In genomic region chr11:16779436-16779835, GRCh38 we compare ENCODE assay signal across 16 cellular contexts. TPM values are rescaled to one million over a fixed set of nuclear protein-coding genes. Genes with fewer than 3 reads are reported as not detected.
DNase-seq lines count a peak whose midpoint lies in the region; ATAC-seq, FAIRE-seq and TF ChIP-seq lines count a peak whose summit lies in the region.
"Had no signal": no experiment of that assay in that cellular context is flagged by ENCODE, and none has a peak within 500 bp of the region (broad histone marks: within the 10 kb centered on the region; RNA-seq: fewer than 3 reads in every experiment).

No MANE protein-coding gene starts in this region.

- H4K20me1 ChIP-seq in HepG2 (ENCODE audit: insufficient read depth, low read length): no peaks in the 10 kb centered on the region

- no peak overlapping the region for H3K4me3 ChIP-seq in right lobe of liver
- H3K4me3 ChIP-seq in HepG2 (replicated peaks in 1 of 3; ENCODE audit: insufficient read depth in 1 of 3, low read depth in 2 of 3, low read length in 3 of 3): no peak overlapping the region
- H3K4me3 ChIP-seq: body of pancreas, Peyer's patch had no signal

- no peaks in the 10 kb centered on the region for H3K4me1 Mint-ChIP-seq in T-helper 2 cell treated with Interferon-gamma antibody and Interleukin-4, amounts not matched to agents 5 μg/mL and 100 μg/mL, for 36 hours (ENCODE audit: low read depth)

- H3K27me3 ChIP-seq in right lobe of liver: no peaks in the 10 kb centered on the region
- H3K27me3 ChIP-seq in HepG2 (ENCODE audit: control insufficient read depth in 1 of 2, insufficient read depth in 2 of 2, low read length in 2 of 2): no peaks in the 10 kb centered on the region
- H3K27me3 ChIP-seq: body of pancreas, Peyer's patch had no signal

- H3K27ac ChIP-seq in right lobe of liver: no peak overlapping the region
- H3K27ac ChIP-seq in HepG2 (ENCODE audit: extremely low read length, insufficient read depth, low read length): no peak overlapping the region
- H3K27ac ChIP-seq: body of pancreas, Peyer's patch had no signal

- H3K4me3 Mint-ChIP-seq in T-helper 2 cell treated with Interferon-gamma antibody and Interleukin-4, amounts not matched to agents 5 μg/mL and 100 μg/mL, for 36 hours: no peak overlapping the region
- H3K4me3 Mint-ChIP-seq: IgD-negative memory B cell had no signal

- no peaks in the 10 kb centered on the region for H3K36me3 ChIP-seq in right lobe of liver
- peaks cover 5 to 6% of the 10 kb centered on the region in 2 experiments; a peak in 3 of 5 replicates for H3K36me3 ChIP-seq in HepG2 (replicated peaks in 1 of 2; ENCODE audit: control insufficient read depth in 1 of 2, insufficient read depth in 2 of 2, low read length in 2 of 2)

- TF ChIP-seq CTCF in right lobe of liver (IDR thresholded peaks at IDR 0.05) (no peak), HepG2 (CRISPR knock-in tag; IDR thresholded peaks at IDR 0.05) (no peak)

- intact Hi-C loops in right lobe of liver (cut with DNase I) (no loop called here), HepG2 (cut with micrococcal nuclease; ENCODE audit: unreplicated experiment) (no loop called here)

- TF ChIP-seq POLR2A in right lobe of liver (IDR thresholded peaks at IDR 0.05): no peak
- TF ChIP-seq POLR2A in HepG2 (IDR thresholded peaks at IDR 0.05; ENCODE audit: insufficient read depth in 1 of 2, low read depth in 2 of 2, low read length in 2 of 2): no peak

- H3K9ac ChIP-seq in HepG2 (ENCODE audit: insufficient read depth, low read depth, low read length): no peak overlapping the region

- no peak for FAIRE-seq in HepG2 (lab: Jason Lieb, UNC)
- FAIRE-seq: endothelial cell of umbilical vein had no signal

- DNase-seq in right lobe of liver: no peak
- DNase-seq in HepG2 (ENCODE audit: low spot score): no peak
- peak; percentile 29 for DNase-seq in SKM-1 (lab: John Stamatoyannopoulos, UW; ENCODE audit: unreplicated experiment)
- peak; percentile 53 for DNase-seq in iPS-NIHi11 (ENCODE audit: low spot score)
- DNase-seq in stimulated activated naive CD8-positive, alpha-beta T cell treated with anti-CD3 and anti-CD28 coated beads, Interleukin-15, Interleukin-2, amounts not matched to agents 100 U/mL and 50 U/mL, for 24 hours: no peak
- no peak for DNase-seq in T-helper 2 cell treated with Interferon-gamma antibody and Interleukin-4, amounts not matched to agents 5 μg/mL and 100 μg/mL, for 36 hours (ENCODE audit: low spot score)
- no peak for DNase-seq in NCI-H128 (lab: John Stamatoyannopoulos, UW; ENCODE audit: unreplicated experiment)
- DNase-seq in COLO829 (ENCODE audit: low spot score): no peak
- DNase-seq: activated CD4-positive, CD25-positive, alpha-beta regulatory T cell treated with anti-CD3 and anti-CD28 coated beads, Interleukin-2, amount 50 U/mL, for 72 hours; activated effector memory CD4-positive, alpha-beta T cell treated with Interleukin-2 at 50 U/mL for 16 hours; posterior cingulate gyrus; stimulated activated CD4-positive, alpha-beta T cell treated with anti-CD3 and anti-CD28 coated beads, Interleukin-1b, Interleukin-23, amount 100 ng/mL, for 48 hours had no signal

- H3K9me3 Mint-ChIP-seq in T-helper 2 cell treated with Interferon-gamma antibody and Interleukin-4, amounts not matched to agents 5 μg/mL and 100 μg/mL, for 36 hours: no peaks in the 10 kb centered on the region
- H3K9me3 Mint-ChIP-seq: IgD-negative memory B cell had no signal

- no peak for TF ChIP-seq RAD21 in HepG2 (CRISPR knock-in tag; IDR thresholded peaks at IDR 0.05)

- no TSS peak for BruUV-seq in HepG2 (replicated peaks; lab: Mats Ljungman, UMichigan)

- CTCF ChIA-PET in HepG2 (lab: Yijun Ruan, JAX; ENCODE audit: low intra/inter-chr PET ratio, low total read pairs): no interaction called here

- no peaks in the 10 kb centered on the region for H3K27me3 Mint-ChIP-seq in T-helper 2 cell treated with Interferon-gamma antibody and Interleukin-4, amounts not matched to agents 5 μg/mL and 100 μg/mL, for 36 hours (ENCODE audit: low read depth)
- H3K27me3 Mint-ChIP-seq: IgD-negative memory B cell had no signal

- no peak overlapping the region for H3K4me2 ChIP-seq in HepG2 (ENCODE audit: low read depth, low read length)

- H3K4me1 ChIP-seq in right lobe of liver (peaks cover 0 to 24% (median 8%) of the 10 kb centered on the region in 4 donors), HepG2 (ENCODE audit: insufficient read depth, low read length) (peaks cover 38% of the 10 kb centered on the region)
- H3K4me1 ChIP-seq: body of pancreas, Peyer's patch had no signal

- H3K36me3 Mint-ChIP-seq in T-helper 2 cell treated with Interferon-gamma antibody and Interleukin-4, amounts not matched to agents 5 μg/mL and 100 μg/mL, for 36 hours (ENCODE audit: low read depth): no peaks in the 10 kb centered on the region
- H3K36me3 Mint-ChIP-seq: IgD-negative memory B cell had no signal

- TF ChIP-seq EP300 in HepG2 (IDR thresholded peaks at IDR 0.05; ENCODE audit: low read depth in 2 of 2, low read length in 2 of 2) (no peak), HepG2 (CRISPR knock-in tag; IDR thresholded peaks at IDR 0.05; ENCODE audit: borderline replicate concordance) (no peak)

- H3K9me3 ChIP-seq in right lobe of liver (no peaks in the 10 kb centered on the region), HepG2 (ENCODE audit: low read length) (no peaks in the 10 kb centered on the region)
- H3K9me3 ChIP-seq: body of pancreas, Peyer's patch had no signal

- in situ Hi-C loops in HepG2 (cut with HindIII; ENCODE audit: extremely low pct_ligation_motif_present, low pct_unique_long_range_greater_than_20kb): no loop called here

- no peak overlapping the region for H2AFZ ChIP-seq in HepG2 (ENCODE audit: low read length)

- H3K79me2 ChIP-seq in HepG2 (ENCODE audit: insufficient read depth, low read length): no peaks in the 10 kb centered on the region

- no peak overlapping the region for H3K27ac Mint-ChIP-seq in T-helper 2 cell treated with Interferon-gamma antibody and Interleukin-4, amounts not matched to agents 5 μg/mL and 100 μg/mL, for 36 hours
- H3K27ac Mint-ChIP-seq: IgD-negative memory B cell had no signal

- POLR2A ChIA-PET in HepG2 (lab: Yijun Ruan, JAX): no interaction called here

- ATAC-seq in right lobe of liver (peak in 3 of 4 donors; percentile 3 to 36 (median 24)), HepG2 (no peak)
- no peak for ATAC-seq in stimulated activated naive CD8-positive, alpha-beta T cell treated with anti-CD3 and anti-CD28 coated beads, Interleukin-15, Interleukin-2, amounts not matched to agents 100 U/mL and 50 U/mL, for 24 hours
- ATAC-seq: body of pancreas had no signal

- WGBS in right lobe of liver (ENCODE audit: insufficient coverage, low coverage, low lambda C conversion rate, missing lambda C conversion rate): no CpG with 5 or more reads among the region's 8 CpGs
- 100% methylated on average over 5 of the region's 8 CpGs for WGBS in HepG2 (ENCODE audit: low lambda C conversion rate)

TF ChIP-seq in HepG2, 621 proteins besides CTCF, POLR2A, EP300 and RAD21 (continues in another document):
- TF ChIP-seq, protein P1, sequence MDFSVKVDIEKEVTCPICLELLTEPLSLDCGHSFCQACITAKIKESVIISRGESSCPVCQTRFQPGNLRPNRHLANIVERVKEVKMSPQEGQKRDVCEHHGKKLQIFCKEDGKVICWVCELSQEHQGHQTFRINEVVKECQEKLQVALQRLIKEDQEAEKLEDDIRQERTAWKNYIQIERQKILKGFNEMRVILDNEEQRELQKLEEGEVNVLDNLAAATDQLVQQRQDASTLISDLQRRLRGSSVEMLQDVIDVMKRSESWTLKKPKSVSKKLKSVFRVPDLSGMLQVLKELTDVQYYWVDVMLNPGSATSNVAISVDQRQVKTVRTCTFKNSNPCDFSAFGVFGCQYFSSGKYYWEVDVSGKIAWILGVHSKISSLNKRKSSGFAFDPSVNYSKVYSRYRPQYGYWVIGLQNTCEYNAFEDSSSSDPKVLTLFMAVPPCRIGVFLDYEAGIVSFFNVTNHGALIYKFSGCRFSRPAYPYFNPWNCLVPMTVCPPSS (IDR thresholded peaks at IDR 0.05): no peak
- TF ChIP-seq PRPF4 (IDR thresholded peaks at IDR 0.05; ENCODE audit: low read depth, low read length, poor library complexity, severe bottlenecking) (no peak), ZNF629 (CRISPR knock-in tag; conservative IDR thresholded peaks at IDR 0.05) (no peak), ZBTB42 (CRISPR knock-in tag; IDR thresholded peaks at IDR 0.05) (no peak), ZSCAN31 (CRISPR knock-in tag; IDR thresholded peaks at IDR 0.05; ENCODE audit: low read depth) (no peak), ZNF451 (CRISPR knock-in tag; IDR thresholded peaks at IDR 0.05) (no peak), ZNF337 (CRISPR knock-in tag; IDR thresholded peaks at IDR 0.05; ENCODE audit: borderline replicate concordance, low read depth) (no peak), NFYB (CRISPR knock-in tag; IDR thresholded peaks at IDR 0.05) (no peak), ZNF292 (CRISPR knock-in tag; IDR thresholded peaks at IDR 0.05; ENCODE audit: borderline replicate concordance, low read depth) (no peak), ELF1 (CRISPR knock-in tag; IDR thresholded peaks at IDR 0.05) (no peak)

RNA-seq across cellular contexts. Expression of gene C11orf58, which starts 41.0 kb away (rescaled TPM):
- total RNA-seq in right lobe of liver (10 to 100 TPM; 50.3 to 79.1 (median 56.9) TPM), HepG2 (2016; rRNA removed; fragmentation: Illumina TruSeq; extraction: Trizol) (167 and 271 TPM in 2 replicates)
- total RNA-seq in HepG2 (2016; cell fraction: cytosol; rRNA removed; fragmentation: Illumina TruSeq; extraction: Trizol; ENCODE audit: low read depth): 28.7 and 31.1 TPM in 2 replicates
- total RNA-seq in HepG2 (2016; cell fraction: insoluble cytoplasmic fraction; rRNA removed; fragmentation: Illumina TruSeq; extraction: Trizol): 172 and 267 TPM in 2 replicates
- 54.6 and 66.3 TPM in 2 replicates for total RNA-seq in HepG2 (2016; cell fraction: membrane; rRNA removed; fragmentation: Illumina TruSeq; extraction: Trizol)
- total RNA-seq in HepG2 (2016; cell fraction: nucleus; rRNA removed; fragmentation: Illumina TruSeq; extraction: Trizol): 102 and 105 TPM in 2 replicates
- 65.8 and 83.8 TPM in 2 replicates for polyA plus RNA-seq in HepG2 (2011; rRNA removed)
- 48.8 and 63.9 TPM in 2 replicates for polyA plus RNA-seq in HepG2 (2011; cell fraction: cytosol; rRNA removed)
- 32.9 and 41.1 TPM in 2 replicates for polyA plus RNA-seq in HepG2 (2011; cell fraction: nucleus; rRNA removed)
- 122 and 187 TPM in 2 replicates for polyA plus RNA-seq in HepG2 (2012)
- polyA plus RNA-seq in HepG2 (2016; cell fraction: cytosol; fragmentation: Illumina TruSeq; extraction: Trizol; ENCODE audit: low read depth): 28.9 and 36.4 TPM in 2 replicates
- 352 and 397 TPM in 2 replicates for polyA plus RNA-seq in HepG2 (2016; cell fraction: insoluble cytoplasmic fraction; fragmentation: Illumina TruSeq; extraction: Trizol; ENCODE audit: low read depth)
- polyA plus RNA-seq in HepG2 (2016; cell fraction: membrane; fragmentation: Illumina TruSeq; extraction: Trizol; ENCODE audit: low read depth): 50.7 and 60.3 TPM in 2 replicates
- 149 and 156 TPM in 2 replicates for polyA plus RNA-seq in HepG2 (2016; cell fraction: nucleus; fragmentation: Illumina TruSeq; extraction: Trizol; ENCODE audit: insufficient read depth, low read depth)
- 55.1 and 86.4 TPM in 2 replicates for polyA minus RNA-seq in HepG2 (2011; rRNA and poly(A)+ RNA removed; ENCODE audit: low replicate concordance)
- 84.8 and 85.0 TPM in 2 replicates for polyA minus RNA-seq in HepG2 (2011; cell fraction: cytosol; rRNA and poly(A)+ RNA removed)
- 86.7 and 87.2 TPM in 2 replicates for polyA minus RNA-seq in HepG2 (2011; cell fraction: nucleus; rRNA and poly(A)+ RNA removed)

Comparison
In these comparisons a context has a peak if more than half of its experiments do, and no peak if none do; other contexts are left out.
1. ATAC-seq: peak in right lobe of liver (3 of 4); none in HepG2 (single experiment) and stimulated activated naive CD8-positive, alpha-beta T cell treated with anti-CD3 and anti-CD28 coated beads, Interleukin-15, Interleukin-2, amounts not matched to agents 100 U/mL and 50 U/mL, for 24 hours (single experiment).
2. DNase-seq: peak in SKM-1 (single experiment) and iPS-NIHi11 (single experiment); none in right lobe of liver (0 of 3), HepG2 (single experiment), stimulated activated naive CD8-positive, alpha-beta T cell treated with anti-CD3 and anti-CD28 coated beads, Interleukin-15, Interleukin-2, amounts not matched to agents 100 U/mL and 50 U/mL, for 24 hours (single experiment), T-helper 2 cell treated with Interferon-gamma antibody and Interleukin-4, amounts not matched to agents 5 μg/mL and 100 μg/mL, for 36 hours (single experiment), NCI-H128 (single experiment) and COLO829 (single experiment).